ENCODE assay signal across 12 cellular contexts in genomic region chr7:107505997-107506682, GRCh38. TPM values are rescaled to one million over a fixed set of nuclear protein-coding genes. Genes with fewer than 3 reads are reported as not detected.
DNase-seq lines count a peak whose midpoint lies in the region; ATAC-seq and TF ChIP-seq lines count a peak whose summit lies in the region.
"Had no signal": no experiment of that assay in that cellular context is flagged by ENCODE, and none has a peak within 500 bp of the region (broad histone marks: within the 10 kb centered on the region; RNA-seq: fewer than 3 reads in every experiment).

No MANE protein-coding gene starts in this region.

- H2BK20ac ChIP-seq in IMR-90 (ENCODE audit: low read depth, low read length): no peak overlapping the region

- no peak overlapping the region for H3K27ac ChIP-seq in IMR-90 (ENCODE audit: insufficient read depth, low read length)

- no peak overlapping the region for H4K8ac ChIP-seq in IMR-90 (ENCODE audit: low read depth in 2 of 2, low read length in 2 of 2)

- H3K27me3 Mint-ChIP-seq in MCF 10A (ENCODE audit: insufficient read depth, unreplicated experiment): no peaks in the 10 kb centered on the region
- H3K27me3 Mint-ChIP-seq in neural crest cell (ENCODE audit: low read depth): no peaks in the 10 kb centered on the region

- H2BK15ac ChIP-seq in IMR-90 (ENCODE audit: low read depth, low read length): no peak overlapping the region

- no peak overlapping the region for H2AK9ac ChIP-seq in IMR-90 (replicated peaks; ENCODE audit: low read depth, low read length, poor library complexity)

- no peaks in the 10 kb centered on the region for H3K27me3 ChIP-seq in IMR-90 (ENCODE audit: control insufficient read depth, insufficient read depth, low read length)

- no CpG with 5 or more reads among the region's 2 CpGs for WGBS in IMR-90 (ENCODE audit: extremely low coverage in 2 of 2, insufficient read length in 1 of 2), 2 experiments

- H3K4me3 Mint-ChIP-seq in MCF 10A (ENCODE audit: unreplicated experiment): no peak overlapping the region
- H3K4me3 Mint-ChIP-seq in neural crest cell: no peak overlapping the region
- H3K4me3 Mint-ChIP-seq: GM23338 had no signal

- no peak overlapping the region for H3K18ac ChIP-seq in IMR-90 (ENCODE audit: low read depth, low read length)

- no peak overlapping the region for H2AK5ac ChIP-seq in IMR-90 (ENCODE audit: low read depth, low read length)

- H2AFZ ChIP-seq in IMR-90 (replicated peaks; ENCODE audit: low read length, poor library complexity): no peak overlapping the region
- H2AFZ ChIP-seq: GM23338 had no signal

- POLR2A ChIA-PET in IMR-90 (lab: Charles Lee; ENCODE audit: unreplicated experiment): no interaction called here
- POLR2A ChIA-PET in MCF 10A (lab: Yijun Ruan, JAX): interaction anchor here (0.6 to 1.2 kb wide), 3 partner anchors 54 to 299 kb away, joined by 3 read pairs; partner anchors contain the start of genes COG5 and DUS4L
- POLR2A ChIA-PET in HEK293T (lab: Yijun Ruan, JAX): no interaction called here

- H3K9me1 ChIP-seq in IMR-90 (ENCODE audit: insufficient read depth, low read length): peaks cover 2% of the 10 kb centered on the region; the same call in 1 of the 2 replicates

- H3K9me3 Mint-ChIP-seq in MCF 10A (ENCODE audit: unreplicated experiment): peaks cover 12% of the 10 kb centered on the region
- peaks cover 4% of the 10 kb centered on the region for H3K9me3 Mint-ChIP-seq in neural crest cell

- H3K79me1 ChIP-seq in IMR-90 (ENCODE audit: low read depth in 1 of 2, low read length in 2 of 2): peaks cover 14 to 15% of the 10 kb centered on the region in 2 experiments

- no peak for TF ChIP-seq RAD21 in IMR-90 (IDR thresholded peaks at IDR 0.05; ENCODE audit: low read length)

- dilution Hi-C loops in IMR-90 (cut with HindIII; ENCODE audit: low sequenced_read_pairs, unreplicated experiment): no loop called here

- H3K27ac Mint-ChIP-seq in MCF 10A (ENCODE audit: low read depth, unreplicated experiment): no peak overlapping the region
- peak overlapping the region; percentile 12 for H3K27ac Mint-ChIP-seq in neural crest cell (ENCODE audit: unreplicated experiment)
- H3K27ac Mint-ChIP-seq: GM23338 had no signal

- no peak overlapping the region for H4K91ac ChIP-seq in IMR-90 (ENCODE audit: insufficient read depth, low read depth, low read length)

- TF ChIP-seq CTCF in IMR-90 (conservative IDR thresholded peaks at IDR 0.05; ENCODE audit: low read depth, low read length): no peak
- TF ChIP-seq CTCF in MCF 10A (IDR thresholded peaks at IDR 0.05; ENCODE audit: unreplicated experiment): no peak
- no peak for TF ChIP-seq CTCF in neural crest cell (conservative IDR thresholded peaks at IDR 0.05)

- peaks cover 11% of the 10 kb centered on the region for H3K4me1 Mint-ChIP-seq in MCF 10A (ENCODE audit: insufficient read depth, unreplicated experiment)
- H3K4me1 Mint-ChIP-seq in neural crest cell: no peaks in the 10 kb centered on the region
- H3K4me1 Mint-ChIP-seq: GM23338 had no signal

- TF ChIP-seq POLR2A in IMR-90 (IDR thresholded peaks at IDR 0.05; ENCODE audit: low read depth, low read length): no peak

- H3K36me3 Mint-ChIP-seq in MCF 10A (ENCODE audit: insufficient read depth, unreplicated experiment) (peaks cover 4% of the 10 kb centered on the region), neural crest cell (ENCODE audit: low read depth) (peaks cover 31% of the 10 kb centered on the region)

- peaks cover 3% of the 10 kb centered on the region; the same call in 1 of the 2 replicates for H3K4me1 ChIP-seq in IMR-90 (ENCODE audit: control insufficient read depth, insufficient read depth, low read length)

- no peak overlapping the region for H2BK120ac ChIP-seq in IMR-90 (ENCODE audit: low read depth, low read length)

- no peak for ATAC-seq in IMR-90 (ENCODE audit: low read depth)

- H2BK5ac ChIP-seq in IMR-90 (ENCODE audit: low read depth, low read length, poor library complexity, severe bottlenecking): no peak overlapping the region

- no peak overlapping the region for H3K23ac ChIP-seq in IMR-90 (ENCODE audit: low read depth, low read length)

- BruUV-seq in IMR-90 (replicated peaks; lab: Mats Ljungman, UMichigan): no TSS peak
- no TSS peak for BruUV-seq in MCF 10A (replicated peaks; lab: Mats Ljungman, UMichigan)

- CTCF ChIA-PET in IMR-90 (lab: Yijun Ruan, JAX) (no interaction called here), MCF 10A (lab: Yijun Ruan, JAX) (interaction anchor here (0.7 kb wide), 1 partner anchor 59 kb away, joined by 3 read pairs; no protein-coding TSS in a partner anchor), HEK293T (lab: Yijun Ruan, JAX) (no interaction called here)

- H3K9ac ChIP-seq in IMR-90 (ENCODE audit: low read depth, low read length): no peak overlapping the region

- H3K4ac ChIP-seq in IMR-90 (ENCODE audit: low read depth, low read length): no peak overlapping the region

- no peak overlapping the region for H4K5ac ChIP-seq in IMR-90 (ENCODE audit: low read depth, low read length)

- no peaks in the 10 kb centered on the region for H3K36me3 ChIP-seq in IMR-90 (ENCODE audit: control insufficient read depth, insufficient read depth, low read length)

- in situ Hi-C loops in IMR-90 (cut with MboI; ENCODE audit: low sequenced_read_pairs): no loop called here

- H4K20me1 ChIP-seq in IMR-90 (ENCODE audit: insufficient read depth, low read length): 0 out of 2 replicates have a peak, but pooled peaks cover 11% of the 10 kb centered on the region

- DNase-seq in IMR-90 (peak; percentile 16), NCI-H2171 (lab: John Stamatoyannopoulos, UW) (peak; percentile 43), MCF 10A (ENCODE audit: unreplicated experiment) (peak; percentile 88), neural crest cell (ENCODE audit: low read depth, low spot score) (no peak), medulla oblongata (ENCODE audit: extremely low spot score) (no peak), HEK293T (ENCODE audit: extremely low spot score) (no peak)
- no peak for DNase-seq in stimulated activated naive CD4-positive, alpha-beta T cell treated with Interleukin-2 at 50 U/mL for 16 hours (lab: John Stamatoyannopoulos, UW)
- no peak for DNase-seq in activated effector memory CD4-positive, alpha-beta T cell treated with Interleukin-2 at 50 U/mL for 16 hours
- DNase-seq: effector CD8-positive, alpha-beta T cell; NCI-H1694 had no signal

- no peak overlapping the region for H3K4me3 ChIP-seq in IMR-90 (ENCODE audit: insufficient read depth, low read depth, low read length)
- H3K4me3 ChIP-seq: GM23338 had no signal

- intact Hi-C loops in IMR-90 (cut with micrococcal nuclease) (no loop called here), MCF 10A (cut with micrococcal nuclease) (no loop called here)

- no peak overlapping the region for H3K56ac ChIP-seq in IMR-90 (ENCODE audit: extremely low read depth, insufficient read depth, low read length)

- no peak overlapping the region for H3K4me2 ChIP-seq in IMR-90 (ENCODE audit: low read depth, low read length)
- H3K4me2 ChIP-seq: GM23338 had no signal

- H3K9me3 ChIP-seq in IMR-90 (ENCODE audit: control insufficient read depth, insufficient read depth, low read length): peaks cover 2% of the 10 kb centered on the region; the same call in 1 of the 2 replicates

- H3K14ac ChIP-seq in IMR-90 (replicated peaks; ENCODE audit: low read depth, low read length): no peak overlapping the region

TF ChIP-seq in IMR-90, 13 proteins besides CTCF, POLR2A, EP300 and RAD21:
- no peak for TF ChIP-seq NFE2L2 (IDR thresholded peaks at IDR 0.05; ENCODE audit: low read depth, low read length)

TF ChIP-seq in HEK293T, 16 proteins besides CTCF, POLR2A, EP300 and RAD21:
- TF ChIP-seq SP1 (IDR thresholded peaks at IDR 0.05) (no peak), TARDBP (IDR thresholded peaks at IDR 0.05) (no peak), SUZ12 (IDR thresholded peaks at IDR 0.05) (no peak), CTBP1 (IDR thresholded peaks at IDR 0.05; ENCODE audit: borderline replicate concordance) (no peak), LEF1 (IDR thresholded peaks at IDR 0.05; ENCODE audit: borderline replicate concordance) (no peak), HDGF (IDR thresholded peaks at IDR 0.05; ENCODE audit: borderline replicate concordance) (no peak), FOXK2 (IDR thresholded peaks at IDR 0.05) (no peak), BHLHE40 (IDR thresholded peaks at IDR 0.05; ENCODE audit: borderline replicate concordance) (no peak)
- TF ChIP-seq, protein P1, sequence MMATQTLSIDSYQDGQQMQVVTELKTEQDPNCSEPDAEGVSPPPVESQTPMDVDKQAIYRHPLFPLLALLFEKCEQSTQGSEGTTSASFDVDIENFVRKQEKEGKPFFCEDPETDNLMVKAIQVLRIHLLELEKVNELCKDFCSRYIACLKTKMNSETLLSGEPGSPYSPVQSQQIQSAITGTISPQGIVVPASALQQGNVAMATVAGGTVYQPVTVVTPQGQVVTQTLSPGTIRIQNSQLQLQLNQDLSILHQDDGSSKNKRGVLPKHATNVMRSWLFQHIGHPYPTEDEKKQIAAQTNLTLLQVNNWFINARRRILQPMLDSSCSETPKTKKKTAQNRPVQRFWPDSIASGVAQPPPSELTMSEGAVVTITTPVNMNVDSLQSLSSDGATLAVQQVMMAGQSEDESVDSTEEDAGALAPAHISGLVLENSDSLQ (IDR thresholded peaks at IDR 0.05): no peak

RNA-seq across cellular contexts. Expression of gene GPR22, which starts 36.3 kb away (rescaled TPM):
- total RNA-seq in IMR-90 (2012; rRNA removed) (not detected in 2 replicates), MCF 10A (2022) (not detected in 2 replicates), neural crest cell (0.07 TPM in 1 of 2 replicates, not detected in the other)
- not detected in 2 replicates for polyA plus RNA-seq in IMR-90 (2012; rRNA removed)
- not detected in 2 replicates for polyA plus RNA-seq in IMR-90 (2012; cell fraction: cytosol; rRNA removed)
- polyA plus RNA-seq in IMR-90 (2012; cell fraction: nucleus; rRNA removed; ENCODE audit: low replicate concordance): not detected in 2 replicates
- total RNA-seq: activated CD8-positive, alpha-beta memory T cell treated with anti-CD3 and anti-CD28 coated beads for 36 hours; GM23338 had no signal

RNA-seq across cellular contexts. Expression of gene COG5, which starts 57.6 kb away (rescaled TPM):
- total RNA-seq in IMR-90 (2012; rRNA removed) (27.4 and 35.8 TPM in 2 replicates), MCF 10A (2022) (40.3 and 40.9 TPM in 2 replicates), neural crest cell (26.8 and 35.1 TPM in 2 replicates)
- polyA plus RNA-seq in IMR-90 (2012; rRNA removed): 15.7 and 18.5 TPM in 2 replicates
- polyA plus RNA-seq in IMR-90 (2012; cell fraction: cytosol; rRNA removed): 5.4 and 6.0 TPM in 2 replicates
- 4.2 and 21.9 TPM in 2 replicates for polyA plus RNA-seq in IMR-90 (2012; cell fraction: nucleus; rRNA removed; ENCODE audit: low replicate concordance)

RNA-seq across cellular contexts. Expression of gene DUS4L, which starts 57.6 kb away (rescaled TPM):
- total RNA-seq in IMR-90 (2012; rRNA removed) (6.6 and 8.6 TPM in 2 replicates), MCF 10A (2022) (14.5 and 16.3 TPM in 2 replicates), neural crest cell (12.7 and 13.2 TPM in 2 replicates)
- polyA plus RNA-seq in IMR-90 (2012; rRNA removed): 3.3 and 4.2 TPM in 2 replicates
- 1.5 and 1.8 TPM in 2 replicates for polyA plus RNA-seq in IMR-90 (2012; cell fraction: cytosol; rRNA removed)
- polyA plus RNA-seq in IMR-90 (2012; cell fraction: nucleus; rRNA removed; ENCODE audit: low replicate concordance): 1.5 and 4.9 TPM in 2 replicates

Comparison
In these comparisons a context has a peak if more than half of its experiments do, and no peak if none do; other contexts are left out.
1. DNase-seq: peak in IMR-90 (single experiment), NCI-H2171 (single experiment) and MCF 10A (single experiment); none in neural crest cell (single experiment), medulla oblongata (single experiment), HEK293T (single experiment), stimulated activated naive CD4-positive, alpha-beta T cell treated with Interleukin-2 at 50 U/mL for 16 hours (single experiment) and activated effector memory CD4-positive, alpha-beta T cell treated with Interleukin-2 at 50 U/mL for 16 hours (single experiment).